In the genomic region with DNA sequence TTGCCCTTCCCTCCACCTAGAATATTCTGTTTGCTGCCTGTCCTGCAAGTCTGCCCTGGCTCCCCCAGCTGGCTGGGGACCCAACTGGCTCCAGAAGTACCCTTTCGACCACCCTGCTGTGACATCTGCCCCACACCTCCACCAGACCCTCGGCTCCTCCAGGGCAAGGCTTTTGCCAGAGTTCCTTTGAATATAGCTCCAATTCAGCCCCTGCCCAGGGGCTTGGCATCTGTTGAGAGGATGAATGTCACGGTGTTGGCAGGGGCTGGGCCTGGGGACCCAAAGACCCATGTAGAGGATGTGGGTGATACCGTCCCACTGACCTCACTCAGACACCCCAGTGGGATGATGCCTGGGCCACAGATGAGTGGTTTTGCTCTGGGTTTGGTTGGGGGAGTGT, we compare ENCODE assay signal across 16 cellular contexts. TPM values are rescaled to one million over a fixed set of nuclear protein-coding genes. Genes with fewer than 3 reads are reported as not detected.
DNase-seq lines count a peak whose midpoint lies in the region; ATAC-seq and TF ChIP-seq lines count a peak whose summit lies in the region.
"Had no signal": no experiment of that assay in that cellular context is flagged by ENCODE, and none has a peak within 500 bp of the region (broad histone marks: within the 10 kb centered on the region; RNA-seq: fewer than 3 reads in every experiment).

No MANE protein-coding gene starts in this region.

- no peak for TF ChIP-seq CTCF in Peyer's patch (IDR thresholded peaks at IDR 0.05)

- no peak for DNase-seq in activated CD4-positive, alpha-beta T cell treated with anti-CD3 and anti-CD28 coated beads, Interleukin-2, amount 10 ng/mL, durations not matched to agents 7 days and 5 days
- DNase-seq in activated CD4-positive, alpha-beta T cell treated with anti-CD3 and anti-CD28 coated beads, Interleukin-2, amount 50 U/mL, for 4 hours, result no peak
- DNase-seq in Peyer's patch (peak in 2 of 3 donors; percentile 46), sciatic nerve (ENCODE audit: low spot score) (peak; percentile 49), SIG-M5 treated with dmso at 0.1 percent for 504 hours (lab: John Stamatoyannopoulos, UW; ENCODE audit: unreplicated experiment) (no peak)
- no peak for DNase-seq in effector memory CD8-positive, alpha-beta T cell
- DNase-seq: MM.1S; NCI-H2081; RPMI8226; stimulated activated CD4-positive, alpha-beta T cell treated with anti-CD3 and anti-CD28 coated beads, Interleukin-4, amount 100 ng/mL, for 4 hours had no signal

- H3K27ac Mint-ChIP-seq in activated CD4-positive, alpha-beta T cell treated with anti-CD3 and anti-CD28 coated beads, Interleukin-2, amount 10 ng/mL, durations not matched to agents 7 days and 5 days, result peak overlapping the region; percentile 74
- peak overlapping the region in 1 of 2 donors; percentile 39 for H3K27ac Mint-ChIP-seq in effector memory CD8-positive, alpha-beta T cell
- H3K27ac Mint-ChIP-seq: dendritic cell treated with granulocyte-macrophage colony-stimulating factor and Interleukin-4, amounts not matched to agents 40 ng/mL and 50 ng/mL, for 4 days had no signal

- TF ChIP-seq POLR2A in Peyer's patch (IDR thresholded peaks at IDR 0.05), result no peak

- H3K4me3 Mint-ChIP-seq in activated CD4-positive, alpha-beta T cell treated with anti-CD3 and anti-CD28 coated beads, Interleukin-2, amount 10 ng/mL, durations not matched to agents 7 days and 5 days, result peak overlapping the region; percentile 76
- peak overlapping the region; percentile 81 to 87 for H3K4me3 Mint-ChIP-seq in effector memory CD8-positive, alpha-beta T cell
- H3K4me3 Mint-ChIP-seq: dendritic cell treated with granulocyte-macrophage colony-stimulating factor and Interleukin-4, amounts not matched to agents 40 ng/mL and 50 ng/mL, for 4 days had no signal

- POLR2A ChIA-PET in activated CD4-positive, alpha-beta T cell treated with anti-CD3 and anti-CD28 coated beads, Interleukin-2, amount 10 ng/mL, durations not matched to agents 7 days and 5 days (lab: Charles Lee), result no interaction called here

- peaks cover 0 to 34% (median 19%) of the 10 kb centered on the region in 4 donors for H3K4me1 ChIP-seq in Peyer's patch

- peaks cover 51% of the 10 kb centered on the region for H3K36me3 Mint-ChIP-seq in activated CD4-positive, alpha-beta T cell treated with anti-CD3 and anti-CD28 coated beads, Interleukin-2, amount 10 ng/mL, durations not matched to agents 7 days and 5 days (ENCODE audit: low read depth)
- H3K36me3 Mint-ChIP-seq in effector memory CD8-positive, alpha-beta T cell (ENCODE audit: insufficient read depth), result peaks cover 10% of the 10 kb centered on the region

- peaks cover 0 to 31% (median 0%) of the 10 kb centered on the region in 3 donors for H3K36me3 ChIP-seq in Peyer's patch
- H3K36me3 ChIP-seq: left lung, uterus had no signal

- H3K27me3 Mint-ChIP-seq in activated CD4-positive, alpha-beta T cell treated with anti-CD3 and anti-CD28 coated beads, Interleukin-2, amount 10 ng/mL, durations not matched to agents 7 days and 5 days, result peaks cover 41% of the 10 kb centered on the region
- peaks cover 7 to 26% of the 10 kb centered on the region in 2 donors for H3K27me3 Mint-ChIP-seq in effector memory CD8-positive, alpha-beta T cell

- H3K27me3 ChIP-seq in Peyer's patch, result peaks cover 0 to 12% of the 10 kb centered on the region in 2 donors
- H3K27me3 ChIP-seq: hepatocyte had no signal

- H3K4me1 Mint-ChIP-seq in activated CD4-positive, alpha-beta T cell treated with anti-CD3 and anti-CD28 coated beads, Interleukin-2, amount 10 ng/mL, durations not matched to agents 7 days and 5 days, result peaks cover 68% of the 10 kb centered on the region
- H3K4me1 Mint-ChIP-seq in effector memory CD8-positive, alpha-beta T cell (ENCODE audit: low read depth in 2 of 2), result peaks cover 39 to 49% of the 10 kb centered on the region in 2 donors

- ATAC-seq in effector memory CD8-positive, alpha-beta T cell (replicated peaks), result no peak
- ATAC-seq in sciatic nerve, result no peak
- no peak for ATAC-seq in HG02981 (IDR thresholded peaks at IDR 0.05; ENCODE audit: unreplicated experiment)
- no peak for ATAC-seq in HG03432 (IDR thresholded peaks at IDR 0.05; ENCODE audit: unreplicated experiment)
- ATAC-seq: left lung had no signal

- peak overlapping the region; percentile 73 to 96 (median 86) for H3K27ac ChIP-seq in Peyer's patch
- H3K27ac ChIP-seq: hepatocyte, left lung, uterus had no signal

- CTCF ChIA-PET in activated CD4-positive, alpha-beta T cell treated with anti-CD3 and anti-CD28 coated beads, Interleukin-2, amount 10 ng/mL, durations not matched to agents 7 days and 5 days (lab: Charles Lee), result interaction anchor here (1.0 to 3.9 kb wide), 3 partner anchors 23 to 81 kb away, joined by 3 to 15 read pairs (median 3); no protein-coding TSS in a partner anchor

- H3K9me3 ChIP-seq in Peyer's patch, result no peaks in the 10 kb centered on the region
- H3K9me3 ChIP-seq: left lung, uterus had no signal

- peaks cover 3% of the 10 kb centered on the region for H3K9me3 Mint-ChIP-seq in activated CD4-positive, alpha-beta T cell treated with anti-CD3 and anti-CD28 coated beads, Interleukin-2, amount 10 ng/mL, durations not matched to agents 7 days and 5 days
- no peaks in the 10 kb centered on the region for H3K9me3 Mint-ChIP-seq in effector memory CD8-positive, alpha-beta T cell
- H3K9me3 Mint-ChIP-seq: dendritic cell treated with granulocyte-macrophage colony-stimulating factor and Interleukin-4, amounts not matched to agents 40 ng/mL and 50 ng/mL, for 4 days had no signal

- H3K4me3 ChIP-seq in Peyer's patch, result peak overlapping the region in 3 of 4 donors; percentile 53 to 61 (median 58)
- H3K4me3 ChIP-seq: hepatocyte, uterus had no signal

- intact Hi-C loops in sciatic nerve (cut with DNase I), result no loop called here

RNA-seq across cellular contexts. Expression of gene NLRP6, which starts 4.0 kb away (rescaled TPM):
- total RNA-seq in activated CD4-positive, alpha-beta T cell treated with anti-CD3 and anti-CD28 coated beads, Interleukin-2, amount 10 ng/mL, durations not matched to agents 7 days and 5 days, result 1 to 10 TPM; 5.5 to 6.5 TPM
- 100 to 1,000 TPM; 109 to 687 (median 492) TPM for total RNA-seq in Peyer's patch
- total RNA-seq in sciatic nerve, result 0.36 TPM
- total RNA-seq: hepatocyte had no signal

RNA-seq across cellular contexts. Expression of gene PGGHG, which starts 6.8 kb away (rescaled TPM):
- total RNA-seq in activated CD4-positive, alpha-beta T cell treated with anti-CD3 and anti-CD28 coated beads, Interleukin-2, amount 10 ng/mL, durations not matched to agents 7 days and 5 days, result 100 to 1,000 TPM; 325 to 377 TPM
- total RNA-seq in Peyer's patch (100 to 1,000 TPM in 3 of 4 donors, 10 to 100 TPM in 1; 94.2 to 385 (median 317) TPM), sciatic nerve (60.3 TPM)

RNA-seq across cellular contexts. Expression of gene IFITM5, which starts 17.2 kb away (rescaled TPM):
- not detected for total RNA-seq in activated CD4-positive, alpha-beta T cell treated with anti-CD3 and anti-CD28 coated beads, Interleukin-2, amount 10 ng/mL, durations not matched to agents 7 days and 5 days
- not detected for total RNA-seq in Peyer's patch
- not detected for total RNA-seq in sciatic nerve
- total RNA-seq: hepatocyte, left lung, uterus had no signal

RNA-seq across cellular contexts. Expression of gene IFITM2, which starts 25.4 kb away (rescaled TPM):
- 1,000 to 10,000 TPM; 1,561 to 1,733 TPM for total RNA-seq in activated CD4-positive, alpha-beta T cell treated with anti-CD3 and anti-CD28 coated beads, Interleukin-2, amount 10 ng/mL, durations not matched to agents 7 days and 5 days
- total RNA-seq in Peyer's patch (10 to 100 TPM; 15.6 to 98.2 (median 46.0) TPM), sciatic nerve (853 TPM)

RNA-seq across cellular contexts. Expression of gene IFITM1, which starts 31.7 kb away (rescaled TPM):
- total RNA-seq in activated CD4-positive, alpha-beta T cell treated with anti-CD3 and anti-CD28 coated beads, Interleukin-2, amount 10 ng/mL, durations not matched to agents 7 days and 5 days, result 1,000 to 10,000 TPM; 1,306 to 1,465 TPM
- total RNA-seq in Peyer's patch, result 100 to 1,000 TPM in 2 of 4 donors, 10 to 100 TPM in 2; 45.9 to 141 (median 89.6) TPM
- 344 TPM for total RNA-seq in sciatic nerve

Comparison
In these comparisons a context has a peak if more than half of its experiments do, and no peak if none do; other contexts are left out.
1. DNase-seq: peak in Peyer's patch (2 of 3) and sciatic nerve (single experiment); none in activated CD4-positive, alpha-beta T cell treated with anti-CD3 and anti-CD28 coated beads, Interleukin-2, amount 10 ng/mL, durations not matched to agents 7 days and 5 days (single experiment), activated CD4-positive, alpha-beta T cell treated with anti-CD3 and anti-CD28 coated beads, Interleukin-2, amount 50 U/mL, for 4 hours (0 of 2), effector memory CD8-positive, alpha-beta T cell (0 of 3) and SIG-M5 treated with dmso at 0.1 percent for 504 hours (single experiment).
2. RNA of gene NLRP6, which starts 4.0 kb away (total RNA-seq): 109 to 687 TPM in Peyer's patch; 5.5 to 6.5 TPM in activated CD4-positive, alpha-beta T cell treated with anti-CD3 and anti-CD28 coated beads, Interleukin-2, amount 10 ng/mL, durations not matched to agents 7 days and 5 days and 0.36 TPM in sciatic nerve (single experiment); every median in the first group is over 10 times any median in the second.